In genomic region chrY:19578281-19578874, GRCh38 we compare ENCODE assay signal across 17 cellular contexts.
"Had no signal": no experiment of that assay in that cellular context is flagged by ENCODE, and none has a peak within 500 bp of the region (broad histone marks: within the 10 kb centered on the region; RNA-seq: fewer than 3 reads in every experiment).

No MANE protein-coding gene starts in this region.

- H3K36me3 ChIP-seq: heart right ventricle, tibial nerve had no signal

- H3K4me1 ChIP-seq: gastroesophageal sphincter had no signal

- H3K4me3 ChIP-seq: dorsolateral prefrontal cortex, gastroesophageal sphincter, heart right ventricle, mucosa of descending colon, skin epidermis, tibial nerve had no signal

- H3K27me3 Mint-ChIP-seq: activated naive CD4-positive, alpha-beta T cell treated with anti-CD3 and anti-CD28 coated beads, Interleukin-2, amount 50 U/mL, for 24 hours; memory B cell; naive B cell; progenitor cell of endocrine pancreas had no signal

- DNase-seq: activated CD4-positive, alpha-beta T cell treated with anti-CD3 and anti-CD28 coated beads for 1 hour; activated CD4-positive, alpha-beta T cell treated with anti-CD3 and anti-CD28 coated beads, Interleukin-2, amount 50 U/mL, for 4 hours; activated gamma-delta T cell; dorsolateral prefrontal cortex; heart right ventricle; mucosa of descending colon; naive B cell; right cardiac atrium; stimulated activated naive CD8-positive, alpha-beta T cell treated with anti-CD3 and anti-CD28 coated beads, Interleukin-15, Interleukin-2, amounts not matched to agents 100 U/mL and 50 U/mL, for 24 hours; substantia nigra had no signal

- H3K27me3 ChIP-seq: dorsolateral prefrontal cortex, gastroesophageal sphincter, heart right ventricle, tibial nerve had no signal

- H3K27ac Mint-ChIP-seq: memory B cell, naive B cell, progenitor cell of endocrine pancreas had no signal

- H3K9me3 Mint-ChIP-seq: activated naive CD4-positive, alpha-beta T cell treated with anti-CD3 and anti-CD28 coated beads, Interleukin-2, amount 50 U/mL, for 24 hours; memory B cell; naive B cell; neural crest cell had no signal

- ATAC-seq: gastroesophageal sphincter; mucosa of descending colon; stimulated activated naive CD8-positive, alpha-beta T cell treated with anti-CD3 and anti-CD28 coated beads, Interleukin-15, Interleukin-2, amounts not matched to agents 100 U/mL and 50 U/mL, for 24 hours had no signal

- H3K4me1 Mint-ChIP-seq: neural crest cell had no signal

- H3K27ac ChIP-seq: dorsolateral prefrontal cortex, gastroesophageal sphincter, heart right ventricle, skin epidermis, tibial nerve had no signal

- H3K4me3 Mint-ChIP-seq: activated naive CD4-positive, alpha-beta T cell treated with anti-CD3 and anti-CD28 coated beads, Interleukin-2, amount 50 U/mL, for 24 hours; memory B cell; naive B cell; neural crest cell had no signal

- H3K36me3 Mint-ChIP-seq: naive B cell had no signal

- H3K9me3 ChIP-seq: gastroesophageal sphincter, heart right ventricle, mucosa of descending colon, tibial nerve had no signal
